ENCODE assay signal across 8 cellular contexts in the genomic region with DNA sequence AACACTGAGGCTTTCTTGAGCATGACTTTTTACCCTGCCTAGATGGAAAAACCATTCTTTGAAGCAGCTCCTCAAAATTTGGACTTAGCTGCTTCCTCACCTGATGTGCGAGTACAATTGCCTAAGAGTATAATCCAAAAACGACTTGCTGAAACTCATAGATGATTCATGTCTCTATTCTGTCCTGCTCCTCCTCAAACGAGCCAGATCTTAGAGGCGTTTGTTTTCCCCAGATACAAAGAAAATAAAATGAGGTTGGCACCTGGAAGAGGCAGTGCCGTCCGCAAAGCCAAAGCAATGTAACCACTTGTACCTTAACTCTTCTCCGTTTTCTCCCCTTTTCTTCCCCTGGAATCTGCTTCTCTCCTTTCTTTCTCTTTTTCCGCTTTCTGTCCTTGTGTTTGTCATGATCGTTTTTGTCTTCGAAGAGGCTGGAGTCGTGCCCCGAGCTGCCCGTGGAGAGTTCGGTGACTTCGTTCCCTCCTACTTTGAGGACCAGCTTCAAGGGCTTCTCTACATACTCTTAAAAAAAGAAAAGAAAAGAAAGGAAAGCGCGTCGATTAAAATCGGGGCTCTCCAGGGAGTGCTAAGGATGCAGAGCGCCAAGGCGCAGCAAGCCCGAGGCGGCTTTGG.
DNase-seq lines count a peak whose midpoint lies in the region; ATAC-seq and TF ChIP-seq lines count a peak whose summit lies in the region.

No MANE protein-coding gene starts in this region.

- DNase-seq in NAMALWA (ENCODE audit: low spot score) (peak; percentile 22), COLO829 (ENCODE audit: low spot score) (no peak)

- no peaks in the 10 kb centered on the region for H3K9me3 ChIP-seq in DOHH2 (ENCODE audit: control insufficient read depth, insufficient read depth, low read length)
- H3K9me3 ChIP-seq in endocrine pancreas (ENCODE audit: control insufficient read depth, low read length) = no peaks in the 10 kb centered on the region
- no peaks in the 10 kb centered on the region for H3K9me3 ChIP-seq in neutrophil

- H3K4me2 ChIP-seq in DOHH2 (ENCODE audit: low read length) = peak overlapping the region; percentile 57

- peaks cover 8% of the 10 kb centered on the region for H4K20me1 ChIP-seq in DOHH2 (ENCODE audit: control insufficient read depth, insufficient read depth, low read depth, low read length)

- ATAC-seq in HG02852 (IDR thresholded peaks at IDR 0.05; ENCODE audit: unreplicated experiment) = no peak
- no peak for ATAC-seq in GM21619 (IDR thresholded peaks at IDR 0.05; ENCODE audit: unreplicated experiment)
- ATAC-seq in GM19035 (IDR thresholded peaks at IDR 0.05; ENCODE audit: unreplicated experiment) = no peak

- H3K36me3 ChIP-seq in DOHH2 (ENCODE audit: control insufficient read depth, low read length) = peaks cover 50% of the 10 kb centered on the region
- H3K36me3 ChIP-seq in endocrine pancreas (ENCODE audit: control insufficient read depth, insufficient read depth, low read length) = no peaks in the 10 kb centered on the region
- H3K36me3 ChIP-seq in neutrophil = peaks cover 14% of the 10 kb centered on the region

- no peaks in the 10 kb centered on the region for H3K27me3 ChIP-seq in DOHH2 (ENCODE audit: control insufficient read depth, low read length)
- no peaks in the 10 kb centered on the region for H3K27me3 ChIP-seq in endocrine pancreas (ENCODE audit: control insufficient read depth, insufficient read depth, low read length)
- H3K27me3 ChIP-seq in neutrophil = no peaks in the 10 kb centered on the region

- H3K4me3 ChIP-seq in DOHH2 (ENCODE audit: low read length) (peak overlapping the region; percentile 86), endocrine pancreas (ENCODE audit: control insufficient read depth, insufficient read depth, low read length) (peak overlapping the region; percentile 89), neutrophil (ENCODE audit: low read depth in 1 of 2, low read length in 1 of 2) (peak overlapping the region; percentile 80 to 88)

- peaks cover 56% of the 10 kb centered on the region for H3K79me2 ChIP-seq in DOHH2 (ENCODE audit: control insufficient read depth, low read length)

- H3K9ac ChIP-seq in endocrine pancreas (ENCODE audit: control insufficient read depth, insufficient read depth, low read length) = peak overlapping the region; percentile 65

- no peak for TF ChIP-seq CTCF in DOHH2 (IDR thresholded peaks at IDR 0.05; ENCODE audit: low read depth, low read length, poor library complexity, severe bottlenecking)
- TF ChIP-seq CTCF in neutrophil (IDR thresholded peaks at IDR 0.05) = no peak

- H3F3A ChIP-seq in DOHH2 (ENCODE audit: control insufficient read depth, insufficient read depth) = peaks cover 9% of the 10 kb centered on the region

- H3K4me1 ChIP-seq in DOHH2 (ENCODE audit: control insufficient read depth, low read length) (peaks cover 29% of the 10 kb centered on the region), endocrine pancreas (ENCODE audit: control insufficient read depth, insufficient read depth, low read length) (peaks cover 17% of the 10 kb centered on the region), neutrophil (ENCODE audit: control insufficient read depth in 1 of 2, insufficient read depth in 1 of 2, low read depth in 1 of 2, low read length in 1 of 2) (peaks cover 25 to 26% of the 10 kb centered on the region in 2 experiments)

- no peaks in the 10 kb centered on the region for H3K9me2 ChIP-seq in DOHH2 (replicated peaks; ENCODE audit: control insufficient read depth, low read length)

- no peak overlapping the region for H3K27ac ChIP-seq in DOHH2 (ENCODE audit: low read depth, low read length)
- H3K27ac ChIP-seq in neutrophil = peak overlapping the region; percentile 74
